17 cellular contexts compared by ENCODE assay signal in the genomic region with DNA sequence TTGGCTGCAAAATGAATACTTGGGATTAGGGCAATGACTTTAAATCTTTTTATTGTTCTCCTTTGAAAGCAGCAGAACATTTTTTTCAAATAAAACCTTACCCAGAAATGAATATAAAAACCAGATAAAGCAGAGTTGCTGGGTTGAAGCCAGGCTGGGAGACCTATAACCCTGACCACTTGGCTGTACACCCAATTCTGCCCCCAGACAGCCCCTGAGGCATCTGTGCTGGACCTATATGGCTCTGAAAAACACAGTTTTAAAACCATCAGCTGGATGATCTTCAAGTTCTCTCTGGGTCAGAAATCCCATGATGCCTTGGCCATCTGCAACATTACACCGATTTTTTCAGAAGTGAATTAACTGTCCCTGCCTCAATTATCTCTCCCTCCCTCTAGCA. TPM values are rescaled to one million over a fixed set of nuclear protein-coding genes. Genes with fewer than 3 reads are reported as not detected.
DNase-seq lines count a peak whose midpoint lies in the region; ATAC-seq and TF ChIP-seq lines count a peak whose summit lies in the region.
"Had no signal": no experiment of that assay in that cellular context is flagged by ENCODE, and none has a peak within 500 bp of the region (broad histone marks: within the 10 kb centered on the region; RNA-seq: fewer than 3 reads in every experiment).

No MANE protein-coding gene starts in this region.

- ATAC-seq in Right ventricle myocardium superior (ENCODE audit: poor library complexity): no peak
- no peak for ATAC-seq in Right ventricle myocardium inferior
- peak; percentile 89 for ATAC-seq in sciatic nerve
- no peak for ATAC-seq in psoas muscle
- ATAC-seq: A549, GM23338 had no signal

- TF ChIP-seq CTCF in uterus (IDR thresholded peaks at IDR 0.05) (no peak), psoas muscle (IDR thresholded peaks at IDR 0.05) (no peak)

- H3K36me3 ChIP-seq in uterus: no peaks in the 10 kb centered on the region
- H3K36me3 ChIP-seq in psoas muscle (ENCODE audit: insufficient read depth in 1 of 2, low read depth in 1 of 2): no peaks in the 10 kb centered on the region

- WGBS in psoas muscle, 3 donors: 27 to 39% (median 27%) methylated on average over 1 of the region's 1 CpG

- intact Hi-C loops in Right ventricle myocardium superior (cut with DNase I) (no loop called here), Right ventricle myocardium inferior (cut with DNase I) (no loop called here), sciatic nerve (cut with DNase I) (no loop called here), uterus (cut with DNase I; ENCODE audit: low total_unique reads) (no loop called here), psoas muscle (cut with DNase I) (no loop called here)

- DNase-seq in Right ventricle myocardium superior: peak; percentile 17
- no peak for DNase-seq in Right ventricle myocardium inferior (ENCODE audit: missing footprints)
- DNase-seq in sciatic nerve (ENCODE audit: low spot score): no peak
- DNase-seq in uterus: no peak
- no peak for DNase-seq in activated naive CD4-positive, alpha-beta T cell treated with anti-CD3 and anti-CD28 coated beads, Interleukin-2, amount 50 U/mL, for 16 hours
- DNase-seq in psoas muscle: no peak
- DNase-seq in activated CD8-positive, alpha-beta memory T cell treated with anti-CD3 and anti-CD28 coated beads for 24 hours: no peak
- DNase-seq: AML-193; Caco-2; CD4-positive, alpha-beta T cell; HCEC 1CT; IMR-90 had no signal

- no peaks in the 10 kb centered on the region for H3K27me3 ChIP-seq in uterus
- H3K27me3 ChIP-seq in psoas muscle (ENCODE audit: insufficient read depth in 3 of 3, low read length in 2 of 3): peaks cover 0 to 2% (median 0%) of the 10 kb centered on the region in 3 donors

- no peak for TF ChIP-seq POLR2A in uterus (IDR thresholded peaks at IDR 0.05)

- no peaks in the 10 kb centered on the region for H3K9me3 ChIP-seq in uterus
- no peaks in the 10 kb centered on the region for H3K9me3 ChIP-seq in psoas muscle
- H3K9me3 ChIP-seq: A549, Caco-2 had no signal

- H3K4me1 ChIP-seq in uterus: no peaks in the 10 kb centered on the region
- no peaks in the 10 kb centered on the region for H3K4me1 ChIP-seq in psoas muscle
- H3K4me1 ChIP-seq: A549, Caco-2 had no signal

- H3K4me3 ChIP-seq in uterus (no peak overlapping the region), psoas muscle (no peak overlapping the region)
- H3K4me3 ChIP-seq: A549, GM23338 had no signal

- H3K27ac ChIP-seq in uterus (peak overlapping the region; percentile 54 to 66), psoas muscle (no peak overlapping the region)
- H3K27ac ChIP-seq: 22Rv1, A549, C4-2B had no signal

RNA-seq across cellular contexts. Expression of gene GLRA2, which starts 23.7 kb away (rescaled TPM):
- total RNA-seq in Right ventricle myocardium superior (not detected), Right ventricle myocardium inferior (not detected), sciatic nerve (0.22 TPM), uterus (under 1 TPM in 1 of 4 donors, not detected in 3; 0.48 TPM), psoas muscle (not detected)
- polyA plus RNA-seq in psoas muscle: not detected
- total RNA-seq: Caco-2; CD4-positive, alpha-beta T cell; GM23338; IMR-90 had no signal
- polyA plus RNA-seq: A549, BJ, GM23338, IMR-90 had no signal
